Comparison of ENCODE assay signal across 14 cellular contexts in genomic region chr19:16319466-16319865, GRCh38. TPM values are rescaled to one million over a fixed set of nuclear protein-coding genes. Genes with fewer than 3 reads are reported as not detected.
DNase-seq lines count a peak whose midpoint lies in the region; ATAC-seq and TF ChIP-seq lines count a peak whose summit lies in the region.
"Had no signal": no experiment of that assay in that cellular context is flagged by ENCODE, and none has a peak within 500 bp of the region (broad histone marks: within the 10 kb centered on the region; RNA-seq: fewer than 3 reads in every experiment).

No MANE protein-coding gene starts in this region.

- H3K36me3 Mint-ChIP-seq in natural killer cell, result no peaks in the 10 kb centered on the region
- H3K36me3 Mint-ChIP-seq in natural killer cell treated with Interleukin-12 subunit alpha and Interleukin-12 subunit beta and Interleukin-15 and Interleukin-18, amount 100 ng/mL, for 72 hours, result no peaks in the 10 kb centered on the region
- peaks cover 17% of the 10 kb centered on the region for H3K36me3 Mint-ChIP-seq in effector memory CD8-positive, alpha-beta T cell (ENCODE audit: insufficient read depth)

- H3K4me1 Mint-ChIP-seq in natural killer cell, result peaks cover 5 to 11% of the 10 kb centered on the region in 2 donors
- H3K4me1 Mint-ChIP-seq in natural killer cell treated with Interleukin-12 subunit alpha and Interleukin-12 subunit beta and Interleukin-15 and Interleukin-18, amount 100 ng/mL, for 72 hours (ENCODE audit: low read depth in 2 of 2), result peaks cover 0 to 6% of the 10 kb centered on the region in 2 donors
- peaks cover 21 to 22% of the 10 kb centered on the region in 2 donors for H3K4me1 Mint-ChIP-seq in effector memory CD8-positive, alpha-beta T cell (ENCODE audit: low read depth in 2 of 2)

- H3K4me3 ChIP-seq in SJCRH30 (no peak overlapping the region), lower leg skin (ENCODE audit: low read depth, poor library complexity, severe bottlenecking) (no peak overlapping the region), thyroid gland (replicated peaks in 1 of 3) (no peak overlapping the region)
- H3K4me3 ChIP-seq: cardiac muscle cell, tibial nerve had no signal

- TF ChIP-seq CTCF in natural killer cell (IDR thresholded peaks at IDR 0.05), result no peak
- no peak for TF ChIP-seq CTCF in lower leg skin (IDR thresholded peaks at IDR 0.05)
- TF ChIP-seq CTCF in thyroid gland (IDR thresholded peaks at IDR 0.05), result no peak

- H3K4me3 Mint-ChIP-seq in natural killer cell, result no peak overlapping the region
- no peak overlapping the region for H3K4me3 Mint-ChIP-seq in natural killer cell treated with Interleukin-12 subunit alpha and Interleukin-12 subunit beta and Interleukin-15 and Interleukin-18, amount 100 ng/mL, for 72 hours
- H3K4me3 Mint-ChIP-seq in effector memory CD8-positive, alpha-beta T cell, result no peak overlapping the region

- H3K27ac ChIP-seq in SJCRH30 (peak overlapping the region; percentile 84), thyroid gland (no peak overlapping the region)
- H3K27ac ChIP-seq: C4-2B, cardiac muscle cell had no signal

- H3K27ac Mint-ChIP-seq in natural killer cell, result peak overlapping the region in 1 of 2 donors; percentile 29
- no peak overlapping the region for H3K27ac Mint-ChIP-seq in natural killer cell treated with Interleukin-12 subunit alpha and Interleukin-12 subunit beta and Interleukin-15 and Interleukin-18, amount 100 ng/mL, for 72 hours
- peak overlapping the region in 1 of 2 donors; percentile 53 for H3K27ac Mint-ChIP-seq in effector memory CD8-positive, alpha-beta T cell
- H3K27ac Mint-ChIP-seq: activated T-helper 2 cell treated with anti-CD3 and anti-CD28 coated beads, Interferon-gamma antibody, Interleukin-2, Interleukin-4, amounts not matched to agents 10 μg/mL and 5 μg/mL and 100 μg/mL, durations not matched to agents 14 hours and 24 hours and 36 hours had no signal

- TF ChIP-seq POLR2A in lower leg skin (IDR thresholded peaks at IDR 0.05) (no peak), thyroid gland (IDR thresholded peaks at IDR 0.05) (no peak)

- ATAC-seq in natural killer cell, result peak in 2 of 3 donors; percentile 3 to 6
- no peak for ATAC-seq in natural killer cell treated with Interleukin-12 subunit alpha and Interleukin-12 subunit beta and Interleukin-15 and Interleukin-18, amount 100 ng/mL, for 72 hours
- peak; percentile 15 for ATAC-seq in effector memory CD8-positive, alpha-beta T cell (replicated peaks)

- no peaks in the 10 kb centered on the region for H3K36me3 ChIP-seq in SJCRH30
- no peaks in the 10 kb centered on the region for H3K36me3 ChIP-seq in thyroid gland
- H3K36me3 ChIP-seq: cardiac muscle cell, tibial nerve had no signal

- H3K9me3 Mint-ChIP-seq in natural killer cell, result no peaks in the 10 kb centered on the region
- no peaks in the 10 kb centered on the region for H3K9me3 Mint-ChIP-seq in natural killer cell treated with Interleukin-12 subunit alpha and Interleukin-12 subunit beta and Interleukin-15 and Interleukin-18, amount 100 ng/mL, for 72 hours
- no peaks in the 10 kb centered on the region for H3K9me3 Mint-ChIP-seq in effector memory CD8-positive, alpha-beta T cell
- H3K9me3 Mint-ChIP-seq: activated T-helper 2 cell treated with anti-CD3 and anti-CD28 coated beads, Interferon-gamma antibody, Interleukin-2, Interleukin-4, amounts not matched to agents 10 μg/mL and 5 μg/mL and 100 μg/mL, durations not matched to agents 14 hours and 24 hours and 36 hours had no signal

- 80 to 81% methylated on average over 8 of the region's 8 CpGs for WGBS in lower leg skin, 2 donors
- WGBS in thyroid gland, 2 donors, result 62 to 68% methylated on average over 7 to 8 of the region's 8 CpGs

- H3K27me3 ChIP-seq in SJCRH30, result no peaks in the 10 kb centered on the region
- no peaks in the 10 kb centered on the region for H3K27me3 ChIP-seq in thyroid gland
- H3K27me3 ChIP-seq: tibial nerve had no signal

- intact Hi-C loops in natural killer cell (cut with micrococcal nuclease) (loop anchor here (10.0 kb wide), 1 partner anchor 55 kb away; no protein-coding TSS in a partner anchor), lower leg skin (cut with DNase I; ENCODE audit: low total_unique reads) (no loop called here), thyroid gland (cut with DNase I) (loop anchor here (10.0 kb wide), 1 partner anchor 55 kb away; no protein-coding TSS in a partner anchor)

- H3K27me3 Mint-ChIP-seq in natural killer cell (ENCODE audit: low read depth in 2 of 2), result peaks cover 8 to 11% of the 10 kb centered on the region in 2 donors
- H3K27me3 Mint-ChIP-seq in natural killer cell treated with Interleukin-12 subunit alpha and Interleukin-12 subunit beta and Interleukin-15 and Interleukin-18, amount 100 ng/mL, for 72 hours, result peaks cover 0 to 10% of the 10 kb centered on the region in 2 donors
- H3K27me3 Mint-ChIP-seq in effector memory CD8-positive, alpha-beta T cell, result no peaks in the 10 kb centered on the region

- DNase-seq in natural killer cell (no peak), SJCRH30 (peak; percentile 97 to 98), lower leg skin (ENCODE audit: low spot score in 2 of 2) (no peak), iPS-NIHi11 (ENCODE audit: low spot score) (no peak), AML-193 (lab: John Stamatoyannopoulos, UW) (no peak), thyroid gland (no peak)
- DNase-seq in natural killer cell treated with Interleukin-12 subunit alpha and Interleukin-12 subunit beta and Interleukin-15 and Interleukin-18, amount 100 ng/mL, for 72 hours (ENCODE audit: low spot score), result no peak
- DNase-seq in effector memory CD8-positive, alpha-beta T cell, result peak in 2 of 3 experiments; percentile 18 to 22
- DNase-seq: NCI-H1436 treated with DMSO at 0.1 percent for 48 hours, NCI-H446 treated with DMSO at 0.1 percent for 48 hours had no signal

- no peaks in the 10 kb centered on the region for H3K9me3 ChIP-seq in SJCRH30 (replicated peaks)
- H3K9me3 ChIP-seq in thyroid gland, result no peaks in the 10 kb centered on the region
- H3K9me3 ChIP-seq: tibial nerve had no signal

- H3K4me1 ChIP-seq in SJCRH30 (peaks cover 54% of the 10 kb centered on the region), thyroid gland (peaks cover 7 to 44% of the 10 kb centered on the region in 2 donors)

RNA-seq across cellular contexts. Expression of gene KLF2, which starts 5.2 kb away (rescaled TPM):
- total RNA-seq in natural killer cell (100 to 1,000 TPM; 246 to 645 (median 377) TPM), lower leg skin (10 to 100 TPM; 12.6 to 27.5 (median 19.9) TPM), thyroid gland (10 to 100 TPM in 3 of 4 donors, 1 to 10 TPM in 1; 9.1 to 15.9 (median 14.0) TPM)
- 1 to 10 TPM; 3.4 to 6.7 TPM for total RNA-seq in natural killer cell treated with Interleukin-12 subunit alpha and Interleukin-12 subunit beta and Interleukin-15 and Interleukin-18, amount 100 ng/mL, for 72 hours
- 2.3 and 4.1 TPM in 2 replicates for total RNA-seq in SJCRH30 (2014; rRNA removed; shearing (Covaris generic))

Comparison
In these comparisons a context has a peak if more than half of its experiments do, and no peak if none do; other contexts are left out.
1. ATAC-seq: peak in natural killer cell (2 of 3) and effector memory CD8-positive, alpha-beta T cell (single experiment); none in natural killer cell treated with Interleukin-12 subunit alpha and Interleukin-12 subunit beta and Interleukin-15 and Interleukin-18, amount 100 ng/mL, for 72 hours (0 of 2).
2. RNA of gene KLF2, which starts 5.2 kb away (total RNA-seq): 246 to 645 TPM in natural killer cell; 12.6 to 27.5 TPM in lower leg skin, 9.1 to 15.9 TPM in thyroid gland, 3.4 to 6.7 TPM in natural killer cell treated with Interleukin-12 subunit alpha and Interleukin-12 subunit beta and Interleukin-15 and Interleukin-18, amount 100 ng/mL, for 72 hours and 2.3 to 4.1 TPM in SJCRH30; every median in the first group is over 4 times any median in the second.
3. DNase-seq: peak in SJCRH30 (2 of 2) and effector memory CD8-positive, alpha-beta T cell (2 of 3); none in natural killer cell (single experiment), natural killer cell treated with Interleukin-12 subunit alpha and Interleukin-12 subunit beta and Interleukin-15 and Interleukin-18, amount 100 ng/mL, for 72 hours (single experiment), lower leg skin (0 of 2), iPS-NIHi11 (single experiment), AML-193 (0 of 2) and thyroid gland (0 of 2).